In the genomic region with DNA sequence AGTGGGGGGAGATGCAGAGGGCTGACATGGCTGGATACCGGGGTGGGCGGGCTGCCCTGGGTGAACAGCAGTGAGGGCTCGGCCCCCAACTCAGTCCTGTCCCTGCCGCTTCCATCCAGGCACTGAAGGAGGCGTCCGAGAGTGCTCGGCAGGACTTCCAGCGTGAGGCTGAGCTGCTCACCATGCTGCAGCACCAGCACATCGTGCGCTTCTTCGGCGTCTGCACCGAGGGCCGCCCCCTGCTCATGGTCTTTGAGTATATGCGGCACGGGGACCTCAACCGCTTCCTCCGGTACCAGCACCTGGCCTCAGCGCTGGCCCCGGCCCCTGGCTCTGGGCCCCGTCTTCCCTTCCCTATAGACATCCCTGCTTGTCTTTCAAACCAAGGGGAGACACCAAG, we compare ENCODE assay signal across 1 cellular context.
TF ChIP-seq lines count a peak whose summit lies in the region.

No MANE protein-coding gene starts in this region.

TF ChIP-seq in GM23338, 12 proteins besides CTCF, POLR2A, EP300 and RAD21 (continued from another document):
- TF ChIP-seq ZNF462 (CRISPR knock-in tag; IDR thresholded peaks at IDR 0.05) (no peak), EZH2 (IDR thresholded peaks at IDR 0.05; ENCODE audit: low read depth, unreplicated experiment) (no peak), POLR2AphosphoS5 (IDR thresholded peaks at IDR 0.05; ENCODE audit: low read depth) (no peak), CREB1 (CRISPR knock-in tag; IDR thresholded peaks at IDR 0.05; ENCODE audit: low read depth) (no peak), JUNB (IDR thresholded peaks at IDR 0.05; ENCODE audit: unreplicated experiment) (no peak), REST (IDR thresholded peaks at IDR 0.05; ENCODE audit: unreplicated experiment) (no peak), EZH2phosphoT487 (IDR thresholded peaks at IDR 0.05; ENCODE audit: unreplicated experiment) (no peak), ZNF331 (CRISPR knock-in tag; IDR thresholded peaks at IDR 0.05; ENCODE audit: low read depth) (no peak)
- TF ChIP-seq, protein P1, sequence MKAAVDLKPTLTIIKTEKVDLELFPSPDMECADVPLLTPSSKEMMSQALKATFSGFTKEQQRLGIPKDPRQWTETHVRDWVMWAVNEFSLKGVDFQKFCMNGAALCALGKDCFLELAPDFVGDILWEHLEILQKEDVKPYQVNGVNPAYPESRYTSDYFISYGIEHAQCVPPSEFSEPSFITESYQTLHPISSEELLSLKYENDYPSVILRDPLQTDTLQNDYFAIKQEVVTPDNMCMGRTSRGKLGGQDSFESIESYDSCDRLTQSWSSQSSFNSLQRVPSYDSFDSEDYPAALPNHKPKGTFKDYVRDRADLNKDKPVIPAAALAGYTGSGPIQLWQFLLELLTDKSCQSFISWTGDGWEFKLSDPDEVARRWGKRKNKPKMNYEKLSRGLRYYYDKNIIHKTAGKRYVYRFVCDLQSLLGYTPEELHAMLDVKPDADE (IDR thresholded peaks at IDR 0.05): no peak
